Comparison of ENCODE assay signal across 15 cellular contexts in genomic region chr15:48393650-48394049, GRCh38.
DNase-seq lines count a peak whose midpoint lies in the region; ATAC-seq and TF ChIP-seq lines count a peak whose summit lies in the region.
"Had no signal": no experiment of that assay in that cellular context is flagged by ENCODE, and none has a peak within 500 bp of the region (broad histone marks: within the 10 kb centered on the region; RNA-seq: fewer than 3 reads in every experiment).

No MANE protein-coding gene starts in this region.

- no peak for TF ChIP-seq CTCF in C4-2B (conservative IDR thresholded peaks at IDR 0.05)
- no peak for TF ChIP-seq CTCF in esophagus muscularis mucosa (IDR thresholded peaks at IDR 0.05)
- TF ChIP-seq CTCF in nephron (IDR thresholded peaks at IDR 0.05; ENCODE audit: unreplicated experiment in 3 of 3): no peak

- H3K4me3 ChIP-seq in esophagus muscularis mucosa: no peak overlapping the region
- H3K4me3 ChIP-seq: psoas muscle had no signal

- TF ChIP-seq EP300 in esophagus muscularis mucosa (IDR thresholded peaks at IDR 0.05): no peak

- no peaks in the 10 kb centered on the region for H3K27me3 ChIP-seq in esophagus muscularis mucosa

- no peaks in the 10 kb centered on the region for H3K36me3 ChIP-seq in esophagus muscularis mucosa

- DNase-seq in NCI-H2196 (lab: John Stamatoyannopoulos, UW; ENCODE audit: unreplicated experiment) (peak; percentile 65), esophagus muscularis mucosa (ENCODE audit: extremely low spot score) (no peak), erythroblast (lab: John Stamatoyannopoulos, UW) (no peak), NOMO-1 (lab: John Stamatoyannopoulos, UW; ENCODE audit: unreplicated experiment in 2 of 2) (no peak)
- DNase-seq in activated CD4-positive, CD25-positive, alpha-beta regulatory T cell (lab: John Stamatoyannopoulos, UW): no peak
- DNase-seq: activated CD4-positive, alpha-beta T cell treated with anti-CD3 and anti-CD28 coated beads, Interleukin-2, amount 10 ng/mL, durations not matched to agents 24 days and 14 days; KBM-7; substantia nigra had no signal

- peaks cover 76% of the 10 kb centered on the region for H3K4me1 Mint-ChIP-seq in nephron
- H3K4me1 Mint-ChIP-seq: activated CD4-positive, alpha-beta T cell treated with anti-CD3 and anti-CD28 coated beads, Interleukin-2, amount 10 ng/mL, durations not matched to agents 24 days and 14 days; central memory CD8-positive, alpha-beta T cell; memory B cell had no signal

- H3K27ac ChIP-seq in C4-2B (peak overlapping the region; percentile 83), esophagus muscularis mucosa (replicated peaks in 1 of 4) (peak overlapping the region; percentile 33 to 64 (median 58))

- intact Hi-C loops in esophagus muscularis mucosa (cut with DNase I): no loop called here

- peak overlapping the region in 2 of 3 experiments; percentile 80 to 99 for H3K27ac Mint-ChIP-seq in nephron
- H3K27ac Mint-ChIP-seq: activated CD4-positive, alpha-beta T cell treated with anti-CD3 and anti-CD28 coated beads, Interleukin-2, amount 10 ng/mL, durations not matched to agents 24 days and 14 days; activated T-helper 2 cell treated with anti-CD3 and anti-CD28 coated beads, Interferon-gamma antibody, Interleukin-2, Interleukin-4, amounts not matched to agents 10 μg/mL and 5 μg/mL and 100 μg/mL, durations not matched to agents 14 hours and 24 hours and 36 hours; memory B cell had no signal

- TF ChIP-seq POLR2A in esophagus muscularis mucosa (IDR thresholded peaks at IDR 0.05; ENCODE audit: low read depth) (no peak), erythroblast (IDR thresholded peaks at IDR 0.05; ENCODE audit: low read length) (no peak)

- WGBS in esophagus muscularis mucosa: 61% methylated on average over 5 of the region's 5 CpGs

- H3K36me3 Mint-ChIP-seq in nephron (ENCODE audit: low read depth): no peaks in the 10 kb centered on the region
- H3K36me3 Mint-ChIP-seq: memory B cell had no signal

- no peaks in the 10 kb centered on the region for H3K27me3 Mint-ChIP-seq in nephron (ENCODE audit: low read depth)

- no peaks in the 10 kb centered on the region for H3K9me3 Mint-ChIP-seq in nephron
- H3K9me3 Mint-ChIP-seq: activated CD4-positive, alpha-beta T cell treated with anti-CD3 and anti-CD28 coated beads, Interleukin-2, amount 10 ng/mL, durations not matched to agents 24 days and 14 days; activated T-helper 2 cell treated with anti-CD3 and anti-CD28 coated beads, Interferon-gamma antibody, Interleukin-2, Interleukin-4, amounts not matched to agents 10 μg/mL and 5 μg/mL and 100 μg/mL, durations not matched to agents 14 hours and 24 hours and 36 hours; central memory CD8-positive, alpha-beta T cell; memory B cell had no signal

- H3K9me3 ChIP-seq in esophagus muscularis mucosa: no peaks in the 10 kb centered on the region
- H3K9me3 ChIP-seq: psoas muscle had no signal

- ATAC-seq in GM18502 (IDR thresholded peaks at IDR 0.05; ENCODE audit: poor library complexity, unreplicated experiment): no peak
- ATAC-seq: psoas muscle had no signal

- H3K4me3 Mint-ChIP-seq in nephron: no peak overlapping the region
- H3K4me3 Mint-ChIP-seq: activated CD4-positive, alpha-beta T cell treated with anti-CD3 and anti-CD28 coated beads, Interleukin-2, amount 10 ng/mL, durations not matched to agents 24 days and 14 days; central memory CD8-positive, alpha-beta T cell; memory B cell had no signal

- peaks cover 5 to 62% (median 45%) of the 10 kb centered on the region in 4 donors for H3K4me1 ChIP-seq in esophagus muscularis mucosa
- H3K4me1 ChIP-seq: psoas muscle had no signal
